11 cellular contexts compared by ENCODE assay signal in genomic region chr2:84959045-84959493, GRCh38. TPM values are rescaled to one million over a fixed set of nuclear protein-coding genes. Genes with fewer than 3 reads are reported as not detected.
DNase-seq lines count a peak whose midpoint lies in the region; ATAC-seq and TF ChIP-seq lines count a peak whose summit lies in the region.
"Had no signal": no experiment of that assay in that cellular context is flagged by ENCODE, and none has a peak within 500 bp of the region (broad histone marks: within the 10 kb centered on the region; RNA-seq: fewer than 3 reads in every experiment).

No MANE protein-coding gene starts in this region.

- H3K36me3 Mint-ChIP-seq in IgD-negative memory B cell = peaks cover 7% of the 10 kb centered on the region

- no peaks in the 10 kb centered on the region for H3K9me3 ChIP-seq in left lung

- peak overlapping the region; percentile 16 to 83 (median 81) for H3K27ac Mint-ChIP-seq in IgD-negative memory B cell

- peaks cover 0 to 5% of the 10 kb centered on the region in 2 donors for H3K36me3 ChIP-seq in left lung

- peak overlapping the region in 2 of 4 donors; percentile 18 to 81 for H3K4me3 Mint-ChIP-seq in IgD-negative memory B cell

- peaks cover 10 to 18% of the 10 kb centered on the region in 2 donors for H3K4me1 ChIP-seq in left lung

- H3K27me3 ChIP-seq in left lung = no peaks in the 10 kb centered on the region

- TF ChIP-seq CTCF in C4-2B (conservative IDR thresholded peaks at IDR 0.05) (no peak), left lung (IDR thresholded peaks at IDR 0.05) (no peak)

- peak; percentile 63 for ATAC-seq in left lung

- no peaks in the 10 kb centered on the region for H3K9me3 Mint-ChIP-seq in IgD-negative memory B cell

- H3K4me3 ChIP-seq in left lung = no peak overlapping the region
- H3K4me3 ChIP-seq: GM12878 had no signal

- H3K27ac ChIP-seq in C4-2B (peak overlapping the region; percentile 94), left lung (no peak overlapping the region)

- intact Hi-C loops in left lung (cut with DNase I) = no loop called here

- no peaks in the 10 kb centered on the region for H3K27me3 Mint-ChIP-seq in IgD-negative memory B cell

- DNase-seq in astrocyte of the hippocampus (ENCODE audit: low read depth, low spot score) = peak; percentile 77
- no peak for DNase-seq in left lung
- no peak for DNase-seq in NCI-H510A (lab: John Stamatoyannopoulos, UW)
- DNase-seq in cortex of kidney (lab: John Stamatoyannopoulos, UW) = no peak
- DNase-seq in 8988T = no peak
- DNase-seq in NCI-H1092 (lab: John Stamatoyannopoulos, UW) = no peak
- DNase-seq: activated T-cell treated with anti-CD3 and anti-CD28 coated beads, Interleukin-2, amount 50 U/mL, for 1 hour; MM.1S had no signal

- H3K4me1 Mint-ChIP-seq in IgD-negative memory B cell = peaks cover 37 to 44% (median 40%) of the 10 kb centered on the region in 3 donors

RNA-seq across cellular contexts. Expression of gene KCMF1, which starts 11.9 kb away (rescaled TPM):
- 17.6 TPM for polyA plus RNA-seq in IgD-negative memory B cell
- total RNA-seq in left lung = 10 to 100 TPM; 66.4 to 87.1 TPM

RNA-seq across cellular contexts. Expression of gene TMSB10, which starts 53.6 kb away (rescaled TPM):
- polyA plus RNA-seq in IgD-negative memory B cell = 6,394 TPM
- 1,000 to 10,000 TPM; 1,864 to 1,912 TPM for total RNA-seq in left lung
